In genomic region chr9:21994526-21994995, GRCh38 we compare ENCODE assay signal across 1 cellular context.
A peak's percentile ranks its signal among the peaks of the same experiment; 100 is the strongest.
TF ChIP-seq lines count a peak whose summit lies in the region.

Gene CDKN2B-AS1 (plus strand): TSS chr9:21994791.

TF ChIP-seq in HEK293, 187 proteins besides CTCF, POLR2A, EP300 and RAD21 (continued from another document and continues in another):
- no peak; the same call in 1 of the 2 replicates for TF ChIP-seq TSHZ1 (tag by site-specific recombination; IDR thresholded peaks at IDR 0.05; ENCODE audit: borderline replicate concordance)
- TF ChIP-seq KLF1 (tag by site-specific recombination; IDR thresholded peaks at IDR 0.05), result peak; percentile 47
- TF ChIP-seq ZFP3 (tag by site-specific recombination; IDR thresholded peaks at IDR 0.05; ENCODE audit: low read depth), result no peak
- TF ChIP-seq ZNF501 (tag by site-specific recombination; IDR thresholded peaks at IDR 0.05), result no peak
- peak; percentile 94; the same call in 1 of the 2 replicates for TF ChIP-seq HOXC10 (CRISPR knock-in tag; IDR thresholded peaks at IDR 0.05)
- TF ChIP-seq ZNF426 (tag by site-specific recombination; IDR thresholded peaks at IDR 0.05), result no peak
- no peak; the same call in 1 of the 2 replicates for TF ChIP-seq HIC1 (tag by site-specific recombination; IDR thresholded peaks at IDR 0.05)
- TF ChIP-seq BCL11A (tag by site-specific recombination; IDR thresholded peaks at IDR 0.05; ENCODE audit: low read depth), result peak; percentile 63; the same call in 1 of the 2 replicates
- no peak for TF ChIP-seq ZNF530 (tag by site-specific recombination; IDR thresholded peaks at IDR 0.05; ENCODE audit: low read depth)
- peak; percentile 73 for TF ChIP-seq KLF8 (tag by site-specific recombination; IDR thresholded peaks at IDR 0.05)
- no peak for TF ChIP-seq KLF16 (tag by site-specific recombination; IDR thresholded peaks at IDR 0.05)
- TF ChIP-seq ZBTB8A (tag by site-specific recombination; IDR thresholded peaks at IDR 0.05), result peak; percentile 99
- peak; percentile 84 for TF ChIP-seq ZNF341 (tag by site-specific recombination; IDR thresholded peaks at IDR 0.05; ENCODE audit: low read depth)
- TF ChIP-seq ZNF48 (tag by site-specific recombination; IDR thresholded peaks at IDR 0.05), result no peak
- no peak for TF ChIP-seq ZNF704 (tag by site-specific recombination; IDR thresholded peaks at IDR 0.05)
- TF ChIP-seq SALL2 (tag by site-specific recombination; IDR thresholded peaks at IDR 0.05; ENCODE audit: borderline replicate concordance), result no peak
- TF ChIP-seq ZNF677 (tag by site-specific recombination; IDR thresholded peaks at IDR 0.05), result no peak
- no peak; the same call in 1 of the 2 replicates for TF ChIP-seq ZNF561 (tag by site-specific recombination; IDR thresholded peaks at IDR 0.05; ENCODE audit: borderline replicate concordance)
- peak; percentile 49 for TF ChIP-seq ZBTB11 (tag by site-specific recombination; conservative IDR thresholded peaks at IDR 0.05; ENCODE audit: low read depth)
- TF ChIP-seq ZNF10 (tag by site-specific recombination; IDR thresholded peaks at IDR 0.05), result peak; percentile 90
- TF ChIP-seq ZNF560 (tag by site-specific recombination; IDR thresholded peaks at IDR 0.05; ENCODE audit: borderline replicate concordance), result no peak
- no peak for TF ChIP-seq ZNF658 (tag by site-specific recombination; IDR thresholded peaks at IDR 0.05)
- TF ChIP-seq IKZF3 (tag by site-specific recombination; IDR thresholded peaks at IDR 0.05), result peak; percentile 89
- no peak for TF ChIP-seq ZNF266 (tag by site-specific recombination; IDR thresholded peaks at IDR 0.05; ENCODE audit: low read depth)
- no peak for TF ChIP-seq ZNF776 (tag by site-specific recombination; IDR thresholded peaks at IDR 0.05; ENCODE audit: borderline replicate concordance)
- no peak for TF ChIP-seq ZNF157 (tag by site-specific recombination; IDR thresholded peaks at IDR 0.05)
- TF ChIP-seq SP3 (tag by site-specific recombination; IDR thresholded peaks at IDR 0.05), result peak; percentile 46; the same call in 1 of the 2 replicates
- no peak; the same call in 1 of the 2 replicates for TF ChIP-seq ZSCAN4 (tag by site-specific recombination; IDR thresholded peaks at IDR 0.05)
- 0 out of 2 replicates have a peak, but pooled peaks have one; percentile 45 for TF ChIP-seq EGR2 (tag by site-specific recombination; IDR thresholded peaks at IDR 0.05; ENCODE audit: low read depth)
- TF ChIP-seq ZNF660 (tag by site-specific recombination; IDR thresholded peaks at IDR 0.05), result peak; percentile 28; the same call in 1 of the 2 replicates
- TF ChIP-seq ZSCAN23 (tag by site-specific recombination; IDR thresholded peaks at IDR 0.05), result no peak
- no peak for TF ChIP-seq ZNF518A (tag by site-specific recombination; conservative IDR thresholded peaks at IDR 0.05; ENCODE audit: low read depth)
- peak; percentile 96 for TF ChIP-seq ZNF398 (tag by site-specific recombination; IDR thresholded peaks at IDR 0.05)
- no peak for TF ChIP-seq ZNF521 (tag by site-specific recombination; IDR thresholded peaks at IDR 0.05)
- no peak for TF ChIP-seq ZNF280C (tag by site-specific recombination; IDR thresholded peaks at IDR 0.05)
